1 cellular context compared by ENCODE assay signal in the genomic region with DNA sequence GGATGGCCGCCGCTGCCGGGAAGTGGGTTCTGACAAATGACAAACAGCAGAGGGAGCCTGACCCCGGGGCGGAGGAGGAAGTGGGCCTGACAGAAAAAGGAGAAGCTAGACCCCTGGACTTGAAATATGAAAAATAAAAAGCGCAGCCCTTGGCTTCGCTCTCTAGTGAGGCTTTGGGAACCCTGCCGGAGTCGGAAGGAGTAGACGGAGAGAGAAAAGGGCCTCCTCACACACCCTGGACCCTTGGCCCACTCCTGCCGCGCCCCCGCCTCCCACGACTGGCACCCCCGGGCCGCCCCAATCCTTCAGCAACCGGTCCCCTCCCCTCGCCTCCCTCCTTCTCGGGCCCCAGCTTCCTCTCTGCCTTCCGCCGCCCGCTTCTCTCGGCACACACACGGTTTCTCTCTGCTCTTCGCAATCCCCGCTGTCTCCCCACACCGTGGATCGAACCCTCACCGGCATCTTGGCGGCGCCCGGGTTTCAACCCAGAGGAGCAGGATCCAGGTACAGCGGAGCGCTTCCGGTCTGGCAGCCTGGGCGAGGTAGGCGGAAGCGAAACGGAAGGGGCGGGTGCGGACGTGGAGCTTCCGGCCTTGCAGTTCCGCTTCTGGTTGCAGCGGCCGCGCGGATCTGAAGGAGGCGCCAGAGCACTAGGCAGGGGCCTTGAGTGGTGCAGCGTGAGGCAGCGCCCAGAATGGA.
TF ChIP-seq lines count a peak whose summit lies in the region.

ARPC3 (minus strand) TSS at position 539 of the 699 bp plus-strand sequence; CDS start at position 462, 77 bp downstream.

TF ChIP-seq in HepG2, 621 proteins besides CTCF, POLR2A, EP300 and RAD21 (continued from another document and continues in another):
- TF ChIP-seq, protein P1, sequence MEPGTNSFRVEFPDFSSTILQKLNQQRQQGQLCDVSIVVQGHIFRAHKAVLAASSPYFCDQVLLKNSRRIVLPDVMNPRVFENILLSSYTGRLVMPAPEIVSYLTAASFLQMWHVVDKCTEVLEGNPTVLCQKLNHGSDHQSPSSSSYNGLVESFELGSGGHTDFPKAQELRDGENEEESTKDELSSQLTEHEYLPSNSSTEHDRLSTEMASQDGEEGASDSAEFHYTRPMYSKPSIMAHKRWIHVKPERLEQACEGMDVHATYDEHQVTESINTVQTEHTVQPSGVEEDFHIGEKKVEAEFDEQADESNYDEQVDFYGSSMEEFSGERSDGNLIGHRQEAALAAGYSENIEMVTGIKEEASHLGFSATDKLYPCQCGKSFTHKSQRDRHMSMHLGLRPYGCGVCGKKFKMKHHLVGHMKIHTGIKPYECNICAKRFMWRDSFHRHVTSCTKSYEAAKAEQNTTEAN (CRISPR knock-in tag; conservative IDR thresholded peaks at IDR 0.05), result no peak
- TF ChIP-seq ZSCAN22 (CRISPR knock-in tag; IDR thresholded peaks at IDR 0.05) (no peak), IKZF4 (CRISPR knock-in tag; IDR thresholded peaks at IDR 0.05; ENCODE audit: borderline replicate concordance, low read depth, not compliant biosample characterization) (no peak), PPARG (CRISPR knock-in tag; conservative IDR thresholded peaks at IDR 0.05) (0 out of 2 replicates have a peak, but pooled peaks have one; percentile 26), FOXO1 (CRISPR knock-in tag; IDR thresholded peaks at IDR 0.05) (peak; percentile 57), MAF1 (CRISPR knock-in tag; IDR thresholded peaks at IDR 0.05; ENCODE audit: borderline replicate concordance) (no peak), ARNTL (CRISPR knock-in tag; IDR thresholded peaks at IDR 0.05) (0 out of 2 replicates have a peak, but pooled peaks have one; percentile 25), PITX1 (CRISPR knock-in tag; IDR thresholded peaks at IDR 0.05) (0 out of 2 replicates have a peak, but pooled peaks have one; percentile 67), AKAP8 (CRISPR knock-in tag; IDR thresholded peaks at IDR 0.05) (peak; percentile 50; the same call in 1 of the 2 replicates), FOXA1 (IDR thresholded peaks at IDR 0.05) (no peak), FOXA1 (CRISPR knock-in tag; IDR thresholded peaks at IDR 0.05) (0 out of 2 replicates have a peak, but pooled peaks have one; percentile 21), HMG20A (CRISPR knock-in tag; IDR thresholded peaks at IDR 0.05; ENCODE audit: borderline replicate concordance) (0 out of 2 replicates have a peak, but pooled peaks have one; percentile 21), BCL3 (CRISPR knock-in tag; IDR thresholded peaks at IDR 0.05) (no peak; the same call in 1 of the 2 replicates), ZNF792 (CRISPR knock-in tag; IDR thresholded peaks at IDR 0.05) (peak; percentile 88), ZNF639 (CRISPR knock-in tag; conservative IDR thresholded peaks at IDR 0.05) (no peak), AHR (CRISPR knock-in tag; IDR thresholded peaks at IDR 0.05) (0 out of 2 replicates have a peak, but pooled peaks have one; percentile 40), SP2 (CRISPR knock-in tag; IDR thresholded peaks at IDR 0.05) (peak; percentile 92), ZFP41 (CRISPR knock-in tag; IDR thresholded peaks at IDR 0.05; ENCODE audit: borderline replicate concordance) (no peak), PTBP1 (IDR thresholded peaks at IDR 0.05; ENCODE audit: low read depth, low read length, poor library complexity, severe bottlenecking) (no peak), ZNF607 (CRISPR knock-in tag; IDR thresholded peaks at IDR 0.05; ENCODE audit: borderline replicate concordance) (peak; percentile 85), ISL2 (CRISPR knock-in tag; IDR thresholded peaks at IDR 0.05) (0 out of 2 replicates have a peak, but pooled peaks have one; percentile 42), ARID5B (CRISPR knock-in tag; IDR thresholded peaks at IDR 0.05) (peak; percentile 60; the same call in 1 of the 2 replicates), NRL (CRISPR knock-in tag; IDR thresholded peaks at IDR 0.05; ENCODE audit: borderline replicate concordance) (peak; percentile 67; the same call in 1 of the 2 replicates), ZNF547 (CRISPR knock-in tag; IDR thresholded peaks at IDR 0.05) (peak; percentile 81; the same call in 1 of the 2 replicates), YEATS4 (CRISPR knock-in tag; IDR thresholded peaks at IDR 0.05; ENCODE audit: borderline replicate concordance) (peak; percentile 84), GATAD2A (CRISPR knock-in tag; IDR thresholded peaks at IDR 0.05) (peak; percentile 44; the same call in 1 of the 2 replicates), NFYB (CRISPR knock-in tag; IDR thresholded peaks at IDR 0.05) (peak; percentile 36; the same call in 1 of the 2 replicates), ZBTB21 (CRISPR knock-in tag; IDR thresholded peaks at IDR 0.05) (no peak), MTF2 (CRISPR knock-in tag; IDR thresholded peaks at IDR 0.05; ENCODE audit: borderline replicate concordance) (no peak), KDM5A (IDR thresholded peaks at IDR 0.05; ENCODE audit: borderline replicate concordance, low read length) (peak; percentile 81), ZNF20 (CRISPR knock-in tag; IDR thresholded peaks at IDR 0.05) (peak; percentile 65; the same call in 1 of the 2 replicates), ZMYM3 (CRISPR knock-in tag; IDR thresholded peaks at IDR 0.05) (0 out of 2 replicates have a peak, but pooled peaks have one; percentile 18), ATF2 (CRISPR knock-in tag; IDR thresholded peaks at IDR 0.05) (peak; percentile 61; the same call in 1 of the 2 replicates), RARA (CRISPR knock-in tag; IDR thresholded peaks at IDR 0.05) (no peak), GABPB1 (CRISPR knock-in tag; IDR thresholded peaks at IDR 0.05) (peak; percentile 98), IRF9 (CRISPR knock-in tag; IDR thresholded peaks at IDR 0.05; ENCODE audit: borderline replicate concordance) (0 out of 2 replicates have a peak, but pooled peaks have one; percentile 80), FOXK2 (IDR thresholded peaks at IDR 0.05) (no peak)
- TF ChIP-seq, protein P2, sequence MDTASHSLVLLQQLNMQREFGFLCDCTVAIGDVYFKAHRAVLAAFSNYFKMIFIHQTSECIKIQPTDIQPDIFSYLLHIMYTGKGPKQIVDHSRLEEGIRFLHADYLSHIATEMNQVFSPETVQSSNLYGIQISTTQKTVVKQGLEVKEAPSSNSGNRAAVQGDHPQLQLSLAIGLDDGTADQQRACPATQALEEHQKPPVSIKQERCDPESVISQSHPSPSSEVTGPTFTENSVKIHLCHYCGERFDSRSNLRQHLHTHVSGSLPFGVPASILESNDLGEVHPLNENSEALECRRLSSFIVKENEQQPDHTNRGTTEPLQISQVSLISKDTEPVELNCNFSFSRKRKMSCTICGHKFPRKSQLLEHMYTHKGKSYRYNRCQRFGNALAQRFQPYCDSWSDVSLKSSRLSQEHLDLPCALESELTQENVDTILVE (CRISPR knock-in tag; IDR thresholded peaks at IDR 0.05), result peak; percentile 66; the same call in 1 of the 2 replicates
- TF ChIP-seq, protein P3, sequence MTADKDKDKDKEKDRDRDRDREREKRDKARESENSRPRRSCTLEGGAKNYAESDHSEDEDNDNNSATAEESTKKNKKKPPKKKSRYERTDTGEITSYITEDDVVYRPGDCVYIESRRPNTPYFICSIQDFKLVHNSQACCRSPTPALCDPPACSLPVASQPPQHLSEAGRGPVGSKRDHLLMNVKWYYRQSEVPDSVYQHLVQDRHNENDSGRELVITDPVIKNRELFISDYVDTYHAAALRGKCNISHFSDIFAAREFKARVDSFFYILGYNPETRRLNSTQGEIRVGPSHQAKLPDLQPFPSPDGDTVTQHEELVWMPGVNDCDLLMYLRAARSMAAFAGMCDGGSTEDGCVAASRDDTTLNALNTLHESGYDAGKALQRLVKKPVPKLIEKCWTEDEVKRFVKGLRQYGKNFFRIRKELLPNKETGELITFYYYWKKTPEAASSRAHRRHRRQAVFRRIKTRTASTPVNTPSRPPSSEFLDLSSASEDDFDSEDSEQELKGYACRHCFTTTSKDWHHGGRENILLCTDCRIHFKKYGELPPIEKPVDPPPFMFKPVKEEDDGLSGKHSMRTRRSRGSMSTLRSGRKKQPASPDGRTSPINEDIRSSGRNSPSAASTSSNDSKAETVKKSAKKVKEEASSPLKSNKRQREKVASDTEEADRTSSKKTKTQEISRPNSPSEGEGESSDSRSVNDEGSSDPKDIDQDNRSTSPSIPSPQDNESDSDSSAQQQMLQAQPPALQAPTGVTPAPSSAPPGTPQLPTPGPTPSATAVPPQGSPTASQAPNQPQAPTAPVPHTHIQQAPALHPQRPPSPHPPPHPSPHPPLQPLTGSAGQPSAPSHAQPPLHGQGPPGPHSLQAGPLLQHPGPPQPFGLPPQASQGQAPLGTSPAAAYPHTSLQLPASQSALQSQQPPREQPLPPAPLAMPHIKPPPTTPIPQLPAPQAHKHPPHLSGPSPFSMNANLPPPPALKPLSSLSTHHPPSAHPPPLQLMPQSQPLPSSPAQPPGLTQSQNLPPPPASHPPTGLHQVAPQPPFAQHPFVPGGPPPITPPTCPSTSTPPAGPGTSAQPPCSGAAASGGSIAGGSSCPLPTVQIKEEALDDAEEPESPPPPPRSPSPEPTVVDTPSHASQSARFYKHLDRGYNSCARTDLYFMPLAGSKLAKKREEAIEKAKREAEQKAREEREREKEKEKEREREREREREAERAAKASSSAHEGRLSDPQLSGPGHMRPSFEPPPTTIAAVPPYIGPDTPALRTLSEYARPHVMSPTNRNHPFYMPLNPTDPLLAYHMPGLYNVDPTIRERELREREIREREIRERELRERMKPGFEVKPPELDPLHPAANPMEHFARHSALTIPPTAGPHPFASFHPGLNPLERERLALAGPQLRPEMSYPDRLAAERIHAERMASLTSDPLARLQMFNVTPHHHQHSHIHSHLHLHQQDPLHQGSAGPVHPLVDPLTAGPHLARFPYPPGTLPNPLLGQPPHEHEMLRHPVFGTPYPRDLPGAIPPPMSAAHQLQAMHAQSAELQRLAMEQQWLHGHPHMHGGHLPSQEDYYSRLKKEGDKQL (CRISPR knock-in tag; IDR thresholded peaks at IDR 0.05; ENCODE audit: low read depth), result no peak
- TF ChIP-seq, protein P4, sequence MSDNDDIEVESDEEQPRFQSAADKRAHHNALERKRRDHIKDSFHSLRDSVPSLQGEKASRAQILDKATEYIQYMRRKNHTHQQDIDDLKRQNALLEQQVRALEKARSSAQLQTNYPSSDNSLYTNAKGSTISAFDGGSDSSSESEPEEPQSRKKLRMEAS (IDR thresholded peaks at IDR 0.05), result peak; percentile 6; the same call in 1 of the 2 replicates
- TF ChIP-seq, protein P5, sequence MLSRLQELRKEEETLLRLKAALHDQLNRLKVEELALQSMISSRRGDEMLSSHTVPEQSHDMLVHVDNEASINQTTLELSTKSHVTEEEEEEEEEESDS (CRISPR knock-in tag; IDR thresholded peaks at IDR 0.05; ENCODE audit: borderline replicate concordance), result 0 out of 2 replicates have a peak, but pooled peaks have one; percentile 18
